Comparison of ENCODE assay signal across 1 cellular context in genomic region chr16:70428178-70428998, GRCh38.
TF ChIP-seq lines count a peak whose summit lies in the region.

No MANE protein-coding gene starts in this region.

TF ChIP-seq in K562, 482 proteins besides CTCF, POLR2A, EP300 and RAD21 (continued from another document and continues in another):
- TF ChIP-seq MLLT1 (IDR thresholded peaks at IDR 0.05) (peak; percentile 21 to 89), ZFP36 (IDR thresholded peaks at IDR 0.05; ENCODE audit: low read depth, low read length, partially characterized antibody) (peak; percentile 81), HIVEP1 (CRISPR knock-in tag; IDR thresholded peaks at IDR 0.05) (peak; percentile 67), ZNF384 (IDR thresholded peaks at IDR 0.05; ENCODE audit: low read depth, low read length) (peak; percentile 69), RUNX1 (IDR thresholded peaks at IDR 0.05; ENCODE audit: low read depth) (peak; percentile 95), RNF219 (CRISPR knock-in tag; IDR thresholded peaks at IDR 0.05) (no peak), PATZ1 (CRISPR knock-in tag; IDR thresholded peaks at IDR 0.05; ENCODE audit: borderline replicate concordance) (peak; percentile 76; the same call in 1 of the 2 replicates), ZNF778 (CRISPR knock-in tag; IDR thresholded peaks at IDR 0.05) (no peak), CBFA2T2 (conservative IDR thresholded peaks at IDR 0.05) (peak; percentile 99), EGR1 (conservative IDR thresholded peaks at IDR 0.05) (peak; percentile 93), MCM3 (IDR thresholded peaks at IDR 0.05) (no peak), RBBP5 (IDR thresholded peaks at IDR 0.05; ENCODE audit: borderline replicate concordance, insufficient read depth, low read length, poor library complexity, severe bottlenecking) (peak; percentile 58), ELF2 (CRISPR knock-in tag; IDR thresholded peaks at IDR 0.05) (no peak), TFAP4 (CRISPR knock-in tag; IDR thresholded peaks at IDR 0.05; ENCODE audit: borderline replicate concordance) (peak; percentile 100), EHMT2 (IDR thresholded peaks at IDR 0.05) (no peak), UBTF (IDR thresholded peaks at IDR 0.05; ENCODE audit: borderline replicate concordance in 1 of 2, low read depth in 2 of 2, low read length in 2 of 2) (peak in 1 of 2 experiments; percentile 32; a peak in 1 of 4 replicates), ESRRA (IDR thresholded peaks at IDR 0.05; ENCODE audit: borderline replicate concordance, low read depth) (peak; percentile 95; the same call in 1 of the 2 replicates), XRCC4 (IDR thresholded peaks at IDR 0.05; ENCODE audit: extremely low read depth, insufficient read depth, insufficient read length) (no peak), ZBTB49 (CRISPR knock-in tag; IDR thresholded peaks at IDR 0.05; ENCODE audit: borderline replicate concordance) (no peak), DMBX1 (CRISPR knock-in tag; IDR thresholded peaks at IDR 0.05; ENCODE audit: borderline replicate concordance) (peak; percentile 94), NEUROD1 (IDR thresholded peaks at IDR 0.05; ENCODE audit: borderline replicate concordance, low read depth, low read length, partially characterized antibody) (peak; percentile 93), ID3 (CRISPR knock-in tag; IDR thresholded peaks at IDR 0.05) (no peak), ID3 (tag; IDR thresholded peaks at IDR 0.05) (peak; percentile 100), CBFB (CRISPR knock-in tag; IDR thresholded peaks at IDR 0.05) (peak; percentile 97), ZNF121 (CRISPR knock-in tag; conservative IDR thresholded peaks at IDR 0.05) (no peak), DPF2 (IDR thresholded peaks at IDR 0.05) (peak; percentile 98), PYGO2 (tag; IDR thresholded peaks at IDR 0.05) (0 out of 2 replicates have a peak, but pooled peaks have one; percentile 15), ZNF444 (CRISPR knock-in tag; IDR thresholded peaks at IDR 0.05) (peak; percentile 15; the same call in 1 of the 2 replicates), MTA2 (IDR thresholded peaks at IDR 0.05; ENCODE audit: low read depth) (peak; percentile 95), PHB2 (IDR thresholded peaks at IDR 0.05; ENCODE audit: low read depth) (peak; percentile 93), CTBP1 (IDR thresholded peaks at IDR 0.05; ENCODE audit: borderline replicate concordance) (peak; percentile 98), ZNF274 (IDR thresholded peaks at IDR 0.05; ENCODE audit: borderline replicate concordance, low read depth, low read length) (peak; percentile 79), ARNT (IDR thresholded peaks at IDR 0.05) (peak in 1 of 2 experiments; percentile 98), ELK1 (CRISPR knock-in tag; IDR thresholded peaks at IDR 0.05) (no peak), PURB (CRISPR knock-in tag; IDR thresholded peaks at IDR 0.05; ENCODE audit: low read depth) (no peak), ZBTB40 (IDR thresholded peaks at IDR 0.05) (no peak), ZBTB40 (CRISPR knock-in tag; IDR thresholded peaks at IDR 0.05) (no peak), ZNF584 (CRISPR knock-in tag; IDR thresholded peaks at IDR 0.05; ENCODE audit: low read depth) (peak; percentile 84; the same call in 1 of the 2 replicates)
